19 cellular contexts compared by ENCODE assay signal in genomic region chr7:24152907-24153513, GRCh38.
DNase-seq lines count a peak whose midpoint lies in the region; ATAC-seq, FAIRE-seq and TF ChIP-seq lines count a peak whose summit lies in the region.
"Had no signal": no experiment of that assay in that cellular context is flagged by ENCODE, and none has a peak within 500 bp of the region (broad histone marks: within the 10 kb centered on the region; RNA-seq: fewer than 3 reads in every experiment).

No MANE protein-coding gene starts in this region.

- no peak overlapping the region for H3K9ac ChIP-seq in Loucy (ENCODE audit: low read depth, low read length, poor library complexity, severe bottlenecking)
- H3K9ac ChIP-seq in mucosa of rectum (ENCODE audit: low read depth in 1 of 2, low read length in 2 of 2) = peak overlapping the region in 1 of 2 donors; percentile 26
- H3K9ac ChIP-seq: BLaER1 treated with 17β-estradiol and CSF1 and Interleukin-3, amounts not matched to agents 10 nM and 100 nM had no signal

- H3K9me3 Mint-ChIP-seq in stimulated activated memory B cell treated with anti-CD40 and anti-IgM and Interleukin-4, amounts not matched to agents 10 μg/mL and 1 μg/mL and 100 μg/mL, for 72 hours = peaks cover 4% of the 10 kb centered on the region

- TF ChIP-seq CTCF in Loucy (conservative IDR thresholded peaks at IDR 0.05; ENCODE audit: low read length) = no peak

- no peaks in the 10 kb centered on the region for H3K27me3 ChIP-seq in Loucy (ENCODE audit: insufficient read depth, low read length, poor library complexity, severe bottlenecking)
- H3K27me3 ChIP-seq in mucosa of rectum (ENCODE audit: control insufficient read depth in 2 of 2, insufficient read depth in 2 of 2, low read length in 2 of 2) = no peaks in the 10 kb centered on the region
- H3K27me3 ChIP-seq: BLaER1 treated with 17β-estradiol and CSF1 and Interleukin-3, amounts not matched to agents 10 nM and 100 nM had no signal

- H2AFZ ChIP-seq in Loucy (ENCODE audit: low read length) = peak overlapping the region; percentile 75

- H3K4me1 ChIP-seq in Loucy (ENCODE audit: insufficient read depth, low read length, poor library complexity, severe bottlenecking) (peaks cover 7% of the 10 kb centered on the region), mucosa of rectum (ENCODE audit: control insufficient read depth in 2 of 2, insufficient read depth in 2 of 2, low read length in 2 of 2) (peaks cover 3 to 12% of the 10 kb centered on the region in 2 donors)

- peaks cover 10% of the 10 kb centered on the region for H3K9me3 ChIP-seq in Loucy (ENCODE audit: insufficient read depth, low read depth, low read length)
- no peaks in the 10 kb centered on the region for H3K9me3 ChIP-seq in mucosa of rectum (ENCODE audit: control insufficient read depth in 2 of 2, low read length in 2 of 2)

- no peak overlapping the region for H3K4me2 ChIP-seq in Loucy (ENCODE audit: low read depth, low read length, poor library complexity, severe bottlenecking)
- H3K4me2 ChIP-seq: BLaER1 treated with 17β-estradiol and CSF1 and Interleukin-3, amounts not matched to agents 10 nM and 100 nM had no signal

- no peaks in the 10 kb centered on the region for H3K36me3 Mint-ChIP-seq in stimulated activated memory B cell treated with anti-CD40 and anti-IgM and Interleukin-4, amounts not matched to agents 10 μg/mL and 1 μg/mL and 100 μg/mL, for 72 hours

- H3K79me2 ChIP-seq in Loucy (ENCODE audit: insufficient read depth, low read length) = no peaks in the 10 kb centered on the region

- H4K20me1 ChIP-seq in Loucy (ENCODE audit: insufficient read depth, low read length, poor library complexity, severe bottlenecking) = no peaks in the 10 kb centered on the region
- H4K20me1 ChIP-seq: BLaER1 treated with 17β-estradiol and CSF1 and Interleukin-3, amounts not matched to agents 10 nM and 100 nM had no signal

- no peaks in the 10 kb centered on the region for H3K9me2 ChIP-seq in Loucy (replicated peaks; ENCODE audit: low read depth, low read length)

- no peak overlapping the region for H3K4me3 Mint-ChIP-seq in stimulated activated memory B cell treated with anti-CD40 and anti-IgM and Interleukin-4, amounts not matched to agents 10 μg/mL and 1 μg/mL and 100 μg/mL, for 72 hours

- DNase-seq in DMS 273 (lab: John Stamatoyannopoulos, UW; ENCODE audit: unreplicated experiment) (peak; percentile 41), NCI-H2107 treated with DMSO at 0.1 percent for 48 hours (lab: John Stamatoyannopoulos, UW; ENCODE audit: unreplicated experiment) (no peak)
- DNase-seq: GDM1, GOT3, KG1, NCI-H1092, NCI-H1436 treated with DMSO at 0.1 percent for 48 hours, NCI-H2029 treated with DMSO at 0.1 percent for 48 hours, NCI-H82, SIG-M5, T-helper 1 cell had no signal

- no peak overlapping the region for H3K4me3 ChIP-seq in Loucy (ENCODE audit: low read length, poor library complexity, severe bottlenecking)
- H3K4me3 ChIP-seq in mucosa of rectum (ENCODE audit: low read length in 2 of 2) = peak overlapping the region; percentile 51 to 60
- H3K4me3 ChIP-seq: BLaER1 treated with 17β-estradiol and CSF1 and Interleukin-3, amounts not matched to agents 10 nM and 100 nM had no signal

- H3K27me3 Mint-ChIP-seq in stimulated activated memory B cell treated with anti-CD40 and anti-IgM and Interleukin-4, amounts not matched to agents 10 μg/mL and 1 μg/mL and 100 μg/mL, for 72 hours = no peaks in the 10 kb centered on the region

- no peaks in the 10 kb centered on the region for H3K4me1 Mint-ChIP-seq in stimulated activated memory B cell treated with anti-CD40 and anti-IgM and Interleukin-4, amounts not matched to agents 10 μg/mL and 1 μg/mL and 100 μg/mL, for 72 hours

- H3K27ac ChIP-seq in mucosa of rectum (ENCODE audit: low read depth in 2 of 2, low read length in 2 of 2) = peak overlapping the region; percentile 79 to 90
- H3K27ac ChIP-seq: BLaER1 treated with 17β-estradiol and CSF1 and Interleukin-3, amounts not matched to agents 10 nM and 100 nM had no signal

- no peaks in the 10 kb centered on the region for H3F3A ChIP-seq in Loucy (ENCODE audit: low read depth)

- FAIRE-seq in colon (lab: Jason Lieb, UNC) = peak; percentile 5
- FAIRE-seq: D721Med had no signal

- ATAC-seq in GM19452 (IDR thresholded peaks at IDR 0.05; ENCODE audit: unreplicated experiment) (no peak), GM18873 (IDR thresholded peaks at IDR 0.05; ENCODE audit: low FRiP score, unreplicated experiment) (no peak)
- no peak for ATAC-seq in stimulated activated memory B cell treated with anti-CD40 and anti-IgM and Interleukin-4, amounts not matched to agents 10 μg/mL and 1 μg/mL and 100 μg/mL, for 72 hours

- no peak overlapping the region for H3K27ac Mint-ChIP-seq in stimulated activated memory B cell treated with anti-CD40 and anti-IgM and Interleukin-4, amounts not matched to agents 10 μg/mL and 1 μg/mL and 100 μg/mL, for 72 hours

- H3K36me3 ChIP-seq in Loucy (ENCODE audit: insufficient read depth, low read length) = no peaks in the 10 kb centered on the region
- no peaks in the 10 kb centered on the region for H3K36me3 ChIP-seq in mucosa of rectum (ENCODE audit: control insufficient read depth in 2 of 2, insufficient read depth in 2 of 2, low read length in 2 of 2)
- H3K36me3 ChIP-seq: BLaER1 treated with 17β-estradiol and CSF1 and Interleukin-3, amounts not matched to agents 10 nM and 100 nM had no signal
